ENCODE assay signal across 1 cellular context in the genomic region with DNA sequence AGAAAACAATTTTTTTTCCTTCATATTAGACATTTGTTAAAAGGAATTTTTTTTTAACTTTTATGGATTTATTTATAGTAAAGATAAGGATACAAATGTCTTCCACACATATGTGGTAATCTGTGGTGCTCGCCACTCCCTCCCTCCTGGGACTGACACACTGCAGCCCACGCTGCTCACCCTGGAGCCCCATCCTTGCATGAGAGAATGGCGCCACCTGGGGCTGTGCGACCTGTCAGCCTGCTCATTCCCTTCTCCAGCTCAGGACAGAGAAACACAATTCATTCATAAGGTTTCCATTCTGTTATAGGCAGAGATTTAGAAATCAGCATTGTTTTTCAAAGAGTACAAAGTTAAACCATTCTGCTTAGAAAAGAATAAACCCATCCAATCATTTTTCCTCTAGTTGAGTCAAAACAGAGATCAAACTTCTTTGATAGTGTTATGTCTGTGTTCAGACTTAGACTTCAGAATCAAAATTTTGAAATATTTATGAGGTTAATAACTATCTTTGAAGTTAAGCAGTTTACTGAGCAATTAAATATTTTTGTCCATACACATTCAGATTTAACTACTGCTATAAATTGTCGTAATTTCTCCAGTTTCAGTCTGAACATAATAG.
TF ChIP-seq lines count a peak whose summit lies in the region.

No MANE protein-coding gene starts in this region.

TF ChIP-seq in HepG2, 621 proteins besides CTCF, POLR2A, EP300 and RAD21 (continued from another document and continues in another):
- TF ChIP-seq ZNF343 (CRISPR knock-in tag; IDR thresholded peaks at IDR 0.05), result no peak
- TF ChIP-seq ZNF781 (CRISPR knock-in tag; IDR thresholded peaks at IDR 0.05; ENCODE audit: borderline replicate concordance, not compliant biosample characterization), result no peak
- no peak for TF ChIP-seq REPIN1 (CRISPR knock-in tag; IDR thresholded peaks at IDR 0.05; ENCODE audit: borderline replicate concordance, low read depth)
- TF ChIP-seq, protein P1, sequence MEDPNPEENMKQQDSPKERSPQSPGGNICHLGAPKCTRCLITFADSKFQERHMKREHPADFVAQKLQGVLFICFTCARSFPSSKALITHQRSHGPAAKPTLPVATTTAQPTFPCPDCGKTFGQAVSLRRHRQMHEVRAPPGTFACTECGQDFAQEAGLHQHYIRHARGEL (CRISPR knock-in tag; IDR thresholded peaks at IDR 0.05), result no peak
- TF ChIP-seq KMT2A (CRISPR knock-in tag; IDR thresholded peaks at IDR 0.05), result peak; percentile 47; the same call in 1 of the 2 replicates
- TF ChIP-seq ZNF747 (CRISPR knock-in tag; IDR thresholded peaks at IDR 0.05; ENCODE audit: borderline replicate concordance), result no peak
- TF ChIP-seq ZFX (CRISPR knock-in tag; IDR thresholded peaks at IDR 0.05; ENCODE audit: low read depth), result no peak
- TF ChIP-seq, protein P2, sequence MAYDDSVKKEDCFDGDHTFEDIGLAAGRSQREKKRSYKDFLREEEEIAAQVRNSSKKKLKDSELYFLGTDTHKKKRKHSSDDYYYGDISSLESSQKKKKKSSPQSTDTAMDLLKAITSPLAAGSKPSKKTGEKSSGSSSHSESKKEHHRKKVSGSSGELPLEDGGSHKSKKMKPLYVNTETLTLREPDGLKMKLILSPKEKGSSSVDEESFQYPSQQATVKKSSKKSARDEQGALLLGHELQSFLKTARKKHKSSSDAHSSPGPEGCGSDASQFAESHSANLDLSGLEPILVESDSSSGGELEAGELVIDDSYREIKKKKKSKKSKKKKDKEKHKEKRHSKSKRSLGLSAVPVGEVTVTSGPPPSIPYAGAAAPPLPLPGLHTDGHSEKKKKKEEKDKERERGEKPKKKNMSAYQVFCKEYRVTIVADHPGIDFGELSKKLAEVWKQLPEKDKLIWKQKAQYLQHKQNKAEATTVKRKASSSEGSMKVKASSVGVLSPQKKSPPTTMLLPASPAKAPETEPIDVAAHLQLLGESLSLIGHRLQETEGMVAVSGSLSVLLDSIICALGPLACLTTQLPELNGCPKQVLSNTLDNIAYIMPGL (CRISPR knock-in tag; IDR thresholded peaks at IDR 0.05; ENCODE audit: borderline replicate concordance in 1 of 2, low read depth in 1 of 2), result peak; percentile 78 to 85; a peak in 3 of 4 replicates
- no peak for TF ChIP-seq NR2F6 (IDR thresholded peaks at IDR 0.05)
- TF ChIP-seq NR2F6 (CRISPR knock-in tag; IDR thresholded peaks at IDR 0.05), result 0 out of 2 replicates have a peak, but pooled peaks have one; percentile 38
- TF ChIP-seq SMYD3 (CRISPR knock-in tag; IDR thresholded peaks at IDR 0.05), result no peak
- TF ChIP-seq MTA1 (CRISPR knock-in tag; IDR thresholded peaks at IDR 0.05; ENCODE audit: borderline replicate concordance), result no peak
- TF ChIP-seq ZNF839 (CRISPR knock-in tag; IDR thresholded peaks at IDR 0.05; ENCODE audit: borderline replicate concordance), result no peak
- no peak for TF ChIP-seq PAWR (CRISPR knock-in tag; IDR thresholded peaks at IDR 0.05; ENCODE audit: borderline replicate concordance)
- TF ChIP-seq HOXA3 (CRISPR knock-in tag; IDR thresholded peaks at IDR 0.05), result peak; percentile 46; the same call in 1 of the 2 replicates
- TF ChIP-seq ZNF549 (CRISPR knock-in tag; IDR thresholded peaks at IDR 0.05), result no peak
- TF ChIP-seq POLR2AphosphoS5 (IDR thresholded peaks at IDR 0.05; ENCODE audit: low read depth, low read length), result no peak
- no peak for TF ChIP-seq ZNF550 (CRISPR knock-in tag; IDR thresholded peaks at IDR 0.05; ENCODE audit: borderline replicate concordance)
- no peak for TF ChIP-seq ZNF746 (CRISPR knock-in tag; IDR thresholded peaks at IDR 0.05)
- TF ChIP-seq ZFP36L1 (CRISPR knock-in tag; IDR thresholded peaks at IDR 0.05), result no peak
- TF ChIP-seq ZNF207 (IDR thresholded peaks at IDR 0.05; ENCODE audit: borderline replicate concordance), result no peak
- TF ChIP-seq, protein P3, sequence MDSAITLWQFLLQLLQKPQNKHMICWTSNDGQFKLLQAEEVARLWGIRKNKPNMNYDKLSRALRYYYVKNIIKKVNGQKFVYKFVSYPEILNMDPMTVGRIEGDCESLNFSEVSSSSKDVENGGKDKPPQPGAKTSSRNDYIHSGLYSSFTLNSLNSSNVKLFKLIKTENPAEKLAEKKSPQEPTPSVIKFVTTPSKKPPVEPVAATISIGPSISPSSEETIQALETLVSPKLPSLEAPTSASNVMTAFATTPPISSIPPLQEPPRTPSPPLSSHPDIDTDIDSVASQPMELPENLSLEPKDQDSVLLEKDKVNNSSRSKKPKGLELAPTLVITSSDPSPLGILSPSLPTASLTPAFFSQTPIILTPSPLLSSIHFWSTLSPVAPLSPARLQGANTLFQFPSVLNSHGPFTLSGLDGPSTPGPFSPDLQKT (CRISPR knock-in tag; IDR thresholded peaks at IDR 0.05; ENCODE audit: borderline replicate concordance), result no peak
- TF ChIP-seq GZF1 (CRISPR knock-in tag; IDR thresholded peaks at IDR 0.05), result no peak
- no peak for TF ChIP-seq TIGD3 (CRISPR knock-in tag; IDR thresholded peaks at IDR 0.05; ENCODE audit: borderline replicate concordance)
- no peak for TF ChIP-seq PHB2 (IDR thresholded peaks at IDR 0.05; ENCODE audit: partially characterized antibody)
- TF ChIP-seq HDAC1 (CRISPR knock-in tag; IDR thresholded peaks at IDR 0.05), result no peak
- no peak for TF ChIP-seq ZSCAN21 (CRISPR knock-in tag; IDR thresholded peaks at IDR 0.05; ENCODE audit: borderline replicate concordance)
- TF ChIP-seq CHD4 (IDR thresholded peaks at IDR 0.05; ENCODE audit: borderline replicate concordance, low read length), result no peak
- TF ChIP-seq ZNF577 (CRISPR knock-in tag; IDR thresholded peaks at IDR 0.05; ENCODE audit: borderline replicate concordance, low read depth), result no peak
- TF ChIP-seq ZBTB1 (CRISPR knock-in tag; IDR thresholded peaks at IDR 0.05; ENCODE audit: borderline replicate concordance), result no peak
- TF ChIP-seq POLR2AphosphoS2 (IDR thresholded peaks at IDR 0.05; ENCODE audit: low read depth, low read length), result no peak
- TF ChIP-seq NONO (IDR thresholded peaks at IDR 0.05), result no peak
- TF ChIP-seq NONO (CRISPR knock-in tag; conservative IDR thresholded peaks at IDR 0.05), result 0 out of 2 replicates have a peak, but pooled peaks have one; percentile 28
- no peak for TF ChIP-seq ZZZ3 (CRISPR knock-in tag; IDR thresholded peaks at IDR 0.05; ENCODE audit: borderline replicate concordance)
- no peak for TF ChIP-seq HNRNPLL (IDR thresholded peaks at IDR 0.05; ENCODE audit: low read depth, low read length, poor library complexity, severe bottlenecking)
- TF ChIP-seq RFX5 (IDR thresholded peaks at IDR 0.05; ENCODE audit: low read depth, low read length), result no peak
- no peak for TF ChIP-seq CC2D1A (CRISPR knock-in tag; IDR thresholded peaks at IDR 0.05)
- no peak for TF ChIP-seq ISX (CRISPR knock-in tag; conservative IDR thresholded peaks at IDR 0.05)
- no peak for TF ChIP-seq JDP2 (CRISPR knock-in tag; IDR thresholded peaks at IDR 0.05; ENCODE audit: borderline replicate concordance)
- TF ChIP-seq KAT8 (CRISPR knock-in tag; IDR thresholded peaks at IDR 0.05), result peak; percentile 41; the same call in 1 of the 2 replicates
- no peak for TF ChIP-seq SP1 (IDR thresholded peaks at IDR 0.05)
- no peak; the same call in 1 of the 2 replicates for TF ChIP-seq SP1 (CRISPR knock-in tag; IDR thresholded peaks at IDR 0.05)
- TF ChIP-seq ZNF772 (CRISPR knock-in tag; IDR thresholded peaks at IDR 0.05), result no peak
- TF ChIP-seq, protein P4, sequence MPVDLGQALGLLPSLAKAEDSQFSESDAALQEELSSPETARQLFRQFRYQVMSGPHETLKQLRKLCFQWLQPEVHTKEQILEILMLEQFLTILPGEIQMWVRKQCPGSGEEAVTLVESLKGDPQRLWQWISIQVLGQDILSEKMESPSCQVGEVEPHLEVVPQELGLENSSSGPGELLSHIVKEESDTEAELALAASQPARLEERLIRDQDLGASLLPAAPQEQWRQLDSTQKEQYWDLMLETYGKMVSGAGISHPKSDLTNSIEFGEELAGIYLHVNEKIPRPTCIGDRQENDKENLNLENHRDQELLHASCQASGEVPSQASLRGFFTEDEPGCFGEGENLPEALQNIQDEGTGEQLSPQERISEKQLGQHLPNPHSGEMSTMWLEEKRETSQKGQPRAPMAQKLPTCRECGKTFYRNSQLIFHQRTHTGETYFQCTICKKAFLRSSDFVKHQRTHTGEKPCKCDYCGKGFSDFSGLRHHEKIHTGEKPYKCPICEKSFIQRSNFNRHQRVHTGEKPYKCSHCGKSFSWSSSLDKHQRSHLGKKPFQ (CRISPR knock-in tag; IDR thresholded peaks at IDR 0.05; ENCODE audit: insufficient replicate concordance), result no peak
- TF ChIP-seq ZHX2 (IDR thresholded peaks at IDR 0.05; ENCODE audit: low read depth), result no peak
- TF ChIP-seq ZHX2 (CRISPR knock-in tag; IDR thresholded peaks at IDR 0.05; ENCODE audit: borderline replicate concordance), result no peak
- peak; percentile 74 for TF ChIP-seq SAP130 (CRISPR knock-in tag; IDR thresholded peaks at IDR 0.05; ENCODE audit: low read depth)
- no peak for TF ChIP-seq FOXM1 (CRISPR knock-in tag; IDR thresholded peaks at IDR 0.05)
- TF ChIP-seq CCDC6 (CRISPR knock-in tag; IDR thresholded peaks at IDR 0.05), result no peak
